18 cellular contexts compared by ENCODE assay signal in genomic region chr9:126461029-126461428, GRCh38.
"Had no signal": no experiment of that assay in that cellular context is flagged by ENCODE, and none has a peak within 500 bp of the region (broad histone marks: within the 10 kb centered on the region; RNA-seq: fewer than 3 reads in every experiment).

No MANE protein-coding gene starts in this region.

- H3K27me3 ChIP-seq: esophagus squamous epithelium, gastrocnemius medialis, right lobe of liver, testis had no signal

- ATAC-seq: gastrocnemius medialis; left colon; right lobe of liver; stimulated activated memory B cell treated with anti-CD40 and anti-IgM and Interleukin-4, amounts not matched to agents 10 μg/mL and 1 μg/mL and 100 μg/mL, for 72 hours; T-helper 17 cell had no signal

- H3K27ac ChIP-seq: esophagus squamous epithelium, gastrocnemius medialis, right lobe of liver, skin epidermis, testis had no signal

- H3K36me3 ChIP-seq: gastrocnemius medialis, right lobe of liver had no signal

- DNase-seq: activated CD4-positive, alpha-beta memory T cell treated with anti-CD3 and anti-CD28 coated beads, Interleukin-2, amount 10 ng/mL, durations not matched to agents 7 days and 5 days; activated CD4-positive, alpha-beta T cell treated with anti-CD3 and anti-CD28 coated beads for 48 hours; activated gamma-delta T cell; activated naive CD4-positive, alpha-beta T cell treated with anti-CD3 and anti-CD28 coated beads, Interleukin-2, amount 50 U/mL, for 16 hours; aorta; dermis blood vessel endothelial cell; effector memory CD4-positive, alpha-beta T cell; esophagus squamous epithelium; gastrocnemius medialis; left colon; stimulated activated CD4-positive, alpha-beta T cell treated with anti-CD3 and anti-CD28 coated beads, Interleukin-2, amount 100 ng/mL, for 24 hours; SW 1271; T-helper 17 cell; testis; trophoblast cell had no signal

- H3K4me3 ChIP-seq: esophagus squamous epithelium, gastrocnemius medialis, right lobe of liver, skin epidermis, testis had no signal
